16 cellular contexts compared by ENCODE assay signal in the genomic region with DNA sequence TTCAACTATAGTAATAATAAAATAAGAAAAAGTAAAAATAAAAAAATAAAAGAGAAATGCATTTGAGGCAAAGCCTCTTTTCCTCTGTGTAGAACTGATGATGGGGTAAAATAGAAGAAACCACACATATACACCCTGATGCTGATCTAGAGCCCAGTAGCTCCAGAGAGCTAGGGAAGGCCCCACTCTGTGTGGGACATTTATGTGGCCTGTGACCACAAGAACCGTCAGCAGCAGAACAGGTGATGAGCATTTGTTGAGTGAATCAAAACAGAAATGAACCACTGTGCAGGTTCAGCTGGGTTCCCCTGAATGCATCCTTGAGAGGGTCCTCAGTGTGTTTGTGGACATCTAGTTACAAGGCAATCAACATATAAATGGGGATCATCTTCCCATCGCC.
"Had no signal": no experiment of that assay in that cellular context is flagged by ENCODE, and none has a peak within 500 bp of the region (broad histone marks: within the 10 kb centered on the region; RNA-seq: fewer than 3 reads in every experiment).

No MANE protein-coding gene starts in this region.

- H3K4me3 Mint-ChIP-seq: activated naive CD4-positive, alpha-beta T cell treated with anti-CD3 and anti-CD28 coated beads, Interleukin-2, amount 50 U/mL, for 24 hours; activated T-cell treated with anti-CD3 and anti-CD28 coated beads, Interleukin-2, amount 50 U/mL, for 24 hours; neural progenitor cell had no signal

- H3K9me3 ChIP-seq: body of pancreas, esophagus muscularis mucosa, thoracic aorta had no signal

- H3K79me2 ChIP-seq: hepatocyte had no signal

- H3K27ac Mint-ChIP-seq: activated naive CD4-positive, alpha-beta T cell treated with anti-CD3 and anti-CD28 coated beads, Interleukin-2, amount 50 U/mL, for 24 hours; activated T-cell treated with anti-CD3 and anti-CD28 coated beads, Interleukin-2, amount 50 U/mL, for 24 hours; neural progenitor cell had no signal

- H3K9ac ChIP-seq: neural progenitor cell had no signal

- DNase-seq: activated effector memory CD4-positive, alpha-beta T cell treated with anti-CD3 and anti-CD28 coated beads, Interleukin-2, amount 50 U/mL, for 16 hours; activated T-cell treated with anti-CD3 and anti-CD28 coated beads, Interleukin-2, amount 50 U/mL, for 24 hours; amygdala; body of pancreas; central memory CD4-positive, alpha-beta T cell; effector CD4-positive, alpha-beta T cell; midbrain; spleen had no signal

- H3K4me2 ChIP-seq: neural progenitor cell had no signal

- H3K4me1 ChIP-seq: spleen had no signal

- H3K27ac ChIP-seq: coronary artery, neural progenitor cell, spleen, thoracic aorta had no signal

- H2AFZ ChIP-seq: hepatocyte, neural progenitor cell had no signal

- ATAC-seq: activated CD4-positive, CD25-positive, alpha-beta regulatory T cell treated with anti-CD3 and anti-CD28 coated beads, Interleukin-2, amount 50 U/mL, for 24 hours; body of pancreas; sciatic nerve had no signal

- H3K9me3 Mint-ChIP-seq: activated naive CD4-positive, alpha-beta T cell treated with anti-CD3 and anti-CD28 coated beads, Interleukin-2, amount 50 U/mL, for 24 hours; activated T-cell treated with anti-CD3 and anti-CD28 coated beads, Interleukin-2, amount 50 U/mL, for 24 hours had no signal

- H3K27me3 ChIP-seq: body of pancreas, esophagus muscularis mucosa, hepatocyte, neural progenitor cell, spleen had no signal

- H3K4me3 ChIP-seq: body of pancreas, coronary artery, esophagus muscularis mucosa, hepatocyte, neural progenitor cell, spleen, thoracic aorta had no signal

- H3K36me3 Mint-ChIP-seq: activated naive CD4-positive, alpha-beta T cell treated with anti-CD3 and anti-CD28 coated beads, Interleukin-2, amount 50 U/mL, for 24 hours; neural progenitor cell had no signal

- H3K4me1 Mint-ChIP-seq: activated naive CD4-positive, alpha-beta T cell treated with anti-CD3 and anti-CD28 coated beads, Interleukin-2, amount 50 U/mL, for 24 hours had no signal

- H3K36me3 ChIP-seq: esophagus muscularis mucosa, neural progenitor cell, spleen, thoracic aorta had no signal

- H3K27me3 Mint-ChIP-seq: activated naive CD4-positive, alpha-beta T cell treated with anti-CD3 and anti-CD28 coated beads, Interleukin-2, amount 50 U/mL, for 24 hours; activated T-cell treated with anti-CD3 and anti-CD28 coated beads, Interleukin-2, amount 50 U/mL, for 24 hours had no signal
